1 cellular context compared by ENCODE assay signal in the genomic region with DNA sequence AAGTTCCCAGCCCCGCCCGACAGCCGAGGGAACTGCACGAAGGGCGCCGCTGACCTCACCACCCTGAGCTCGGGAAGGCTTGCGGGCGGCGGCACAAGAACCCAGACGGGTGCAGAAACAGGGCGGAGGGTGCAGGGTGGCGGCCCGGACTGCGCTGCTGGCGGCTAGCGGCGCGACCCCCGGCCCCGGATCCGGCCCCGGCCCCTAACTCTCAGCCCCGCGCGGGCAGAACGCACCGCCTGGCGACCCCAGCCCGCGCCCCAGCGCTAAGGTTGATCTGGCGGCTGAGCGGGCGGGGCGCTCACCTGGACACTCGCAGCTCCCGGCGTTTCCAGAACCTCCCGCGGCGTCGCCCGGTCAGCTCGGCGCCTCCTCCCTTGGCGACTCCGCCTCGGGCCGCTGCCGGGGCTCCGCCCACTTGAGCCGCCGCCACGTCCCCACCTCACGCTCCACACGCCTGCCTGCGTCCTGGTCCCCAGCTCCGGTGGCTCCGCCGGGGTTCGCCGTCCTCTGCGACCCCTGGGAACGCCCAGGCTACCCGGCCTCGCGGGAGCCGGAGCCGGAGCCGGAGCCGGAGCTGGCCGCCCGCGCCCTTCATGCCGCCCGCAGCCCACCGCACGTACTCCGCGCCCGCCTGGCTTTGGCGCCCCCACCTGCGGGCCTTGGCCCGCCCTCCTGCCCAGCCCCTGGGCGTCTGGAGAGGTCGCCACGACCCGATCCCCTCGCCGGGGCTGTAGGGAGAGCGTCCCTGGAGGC.
TF ChIP-seq lines count a peak whose summit lies in the region.

A gene (minus strand): TSS at position 369 of the 756 bp plus-strand sequence. CDS start 9,227 bp downstream, outside the sequence.

TF ChIP-seq in K562, 482 proteins besides CTCF, POLR2A, EP300 and RAD21 (continued from another document and continues in another):
- TF ChIP-seq, protein P1, sequence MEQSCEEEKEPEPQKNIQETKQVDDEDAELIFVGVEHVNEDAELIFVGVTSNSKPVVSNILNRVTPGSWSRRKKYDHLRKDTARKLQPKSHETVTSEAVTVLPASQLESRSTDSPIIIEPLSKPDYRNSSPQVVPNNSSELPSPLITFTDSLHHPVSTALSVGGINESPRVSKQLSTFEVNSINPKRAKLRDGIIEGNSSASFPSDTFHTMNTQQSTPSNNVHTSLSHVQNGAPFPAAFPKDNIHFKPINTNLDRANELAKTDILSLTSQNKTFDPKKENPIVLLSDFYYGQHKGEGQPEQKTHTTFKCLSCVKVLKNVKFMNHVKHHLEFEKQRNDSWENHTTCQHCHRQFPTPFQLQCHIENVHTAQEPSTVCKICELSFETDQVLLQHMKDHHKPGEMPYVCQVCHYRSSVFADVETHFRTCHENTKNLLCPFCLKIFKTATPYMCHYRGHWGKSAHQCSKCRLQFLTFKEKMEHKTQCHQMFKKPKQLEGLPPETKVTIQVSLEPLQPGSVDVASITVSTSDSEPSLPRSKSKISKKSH (CRISPR knock-in tag; IDR thresholded peaks at IDR 0.05), result no peak
- TF ChIP-seq ZNF384 (IDR thresholded peaks at IDR 0.05; ENCODE audit: low read depth, low read length), result no peak
- TF ChIP-seq, protein P2, sequence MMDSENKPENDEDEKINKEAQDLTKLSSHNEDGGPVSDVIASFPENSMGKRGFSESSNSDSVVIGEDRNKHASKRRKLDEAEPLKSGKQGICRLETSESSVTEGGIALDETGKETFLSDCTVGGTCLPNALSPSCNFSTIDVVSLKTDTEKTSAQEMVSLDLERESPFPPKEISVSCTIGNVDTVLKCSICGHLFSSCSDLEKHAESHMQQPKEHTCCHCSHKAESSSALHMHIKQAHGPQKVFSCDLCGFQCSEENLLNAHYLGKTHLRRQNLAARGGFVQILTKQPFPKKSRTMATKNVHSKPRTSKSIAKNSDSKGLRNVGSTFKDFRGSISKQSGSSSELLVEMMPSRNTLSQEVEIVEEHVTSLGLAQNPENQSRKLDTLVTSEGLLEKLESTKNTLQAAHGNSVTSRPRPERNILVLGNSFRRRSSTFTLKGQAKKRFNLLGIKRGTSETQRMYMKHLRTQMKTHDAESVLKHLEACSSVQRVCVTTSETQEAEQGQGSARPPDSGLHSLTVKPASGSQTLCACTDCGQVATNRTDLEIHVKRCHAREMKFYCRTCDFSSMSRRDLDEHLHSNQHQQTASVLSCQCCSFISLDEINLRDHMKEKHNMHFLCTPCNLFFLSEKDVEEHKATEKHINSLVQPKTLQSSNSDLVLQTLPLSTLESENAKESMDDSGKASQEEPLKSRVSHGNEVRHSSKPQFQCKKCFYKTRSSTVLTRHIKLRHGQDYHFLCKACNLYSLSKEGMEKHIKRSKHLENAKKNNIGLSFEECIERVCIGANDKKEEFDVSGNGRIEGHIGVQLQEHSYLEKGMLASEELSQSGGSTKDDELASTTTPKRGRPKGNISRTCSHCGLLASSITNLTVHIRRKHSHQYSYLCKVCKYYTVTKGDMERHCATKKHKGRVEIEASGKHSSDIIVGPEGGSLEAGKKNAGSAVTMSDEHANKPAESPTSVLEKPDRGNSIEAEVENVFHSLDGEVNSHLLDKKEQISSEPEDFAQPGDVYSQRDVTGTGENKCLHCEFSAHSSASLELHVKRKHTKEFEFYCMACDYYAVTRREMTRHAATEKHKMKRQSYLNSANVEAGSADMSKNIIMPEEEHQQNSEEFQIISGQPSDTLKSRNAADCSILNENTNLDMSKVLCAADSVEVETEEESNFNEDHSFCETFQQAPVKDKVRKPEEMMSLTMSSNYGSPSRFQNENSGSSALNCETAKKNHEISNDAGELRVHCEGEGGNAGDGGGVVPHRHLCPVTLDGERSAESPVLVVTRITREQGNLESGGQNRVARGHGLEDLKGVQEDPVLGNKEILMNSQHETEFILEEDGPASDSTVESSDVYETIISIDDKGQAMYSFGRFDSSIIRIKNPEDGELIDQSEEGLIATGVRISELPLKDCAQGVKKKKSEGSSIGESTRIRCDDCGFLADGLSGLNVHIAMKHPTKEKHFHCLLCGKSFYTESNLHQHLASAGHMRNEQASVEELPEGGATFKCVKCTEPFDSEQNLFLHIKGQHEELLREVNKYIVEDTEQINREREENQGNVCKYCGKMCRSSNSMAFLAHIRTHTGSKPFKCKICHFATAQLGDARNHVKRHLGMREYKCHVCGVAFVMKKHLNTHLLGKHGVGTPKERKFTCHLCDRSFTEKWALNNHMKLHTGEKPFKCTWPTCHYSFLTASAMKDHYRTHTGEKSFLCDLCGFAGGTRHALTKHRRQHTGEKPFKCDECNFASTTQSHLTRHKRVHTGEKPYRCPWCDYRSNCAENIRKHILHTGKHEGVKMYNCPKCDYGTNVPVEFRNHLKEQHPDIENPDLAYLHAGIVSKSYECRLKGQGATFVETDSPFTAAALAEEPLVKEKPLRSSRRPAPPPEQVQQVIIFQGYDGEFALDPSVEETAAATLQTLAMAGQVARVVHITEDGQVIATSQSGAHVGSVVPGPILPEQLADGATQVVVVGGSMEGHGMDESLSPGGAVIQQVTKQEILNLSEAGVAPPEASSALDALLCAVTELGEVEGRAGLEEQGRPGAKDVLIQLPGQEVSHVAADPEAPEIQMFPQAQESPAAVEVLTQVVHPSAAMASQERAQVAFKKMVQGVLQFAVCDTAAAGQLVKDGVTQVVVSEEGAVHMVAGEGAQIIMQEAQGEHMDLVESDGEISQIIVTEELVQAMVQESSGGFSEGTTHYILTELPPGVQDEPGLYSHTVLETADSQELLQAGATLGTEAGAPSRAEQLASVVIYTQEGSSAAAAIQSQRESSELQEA (IDR thresholded peaks at IDR 0.05; ENCODE audit: low read depth), result no peak
- TF ChIP-seq, protein P3, sequence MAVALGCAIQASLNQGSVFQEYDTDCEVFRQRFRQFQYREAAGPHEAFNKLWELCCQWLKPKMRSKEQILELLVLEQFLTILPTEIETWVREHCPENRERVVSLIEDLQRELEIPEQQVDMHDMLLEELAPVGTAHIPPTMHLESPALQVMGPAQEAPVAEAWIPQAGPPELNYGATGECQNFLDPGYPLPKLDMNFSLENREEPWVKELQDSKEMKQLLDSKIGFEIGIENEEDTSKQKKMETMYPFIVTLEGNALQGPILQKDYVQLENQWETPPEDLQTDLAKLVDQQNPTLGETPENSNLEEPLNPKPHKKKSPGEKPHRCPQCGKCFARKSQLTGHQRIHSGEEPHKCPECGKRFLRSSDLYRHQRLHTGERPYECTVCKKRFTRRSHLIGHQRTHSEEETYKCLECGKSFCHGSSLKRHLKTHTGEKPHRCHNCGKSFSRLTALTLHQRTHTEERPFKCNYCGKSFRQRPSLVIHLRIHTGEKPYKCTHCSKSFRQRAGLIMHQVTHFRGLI (CRISPR knock-in tag; IDR thresholded peaks at IDR 0.05), result no peak
- TF ChIP-seq, protein P4, sequence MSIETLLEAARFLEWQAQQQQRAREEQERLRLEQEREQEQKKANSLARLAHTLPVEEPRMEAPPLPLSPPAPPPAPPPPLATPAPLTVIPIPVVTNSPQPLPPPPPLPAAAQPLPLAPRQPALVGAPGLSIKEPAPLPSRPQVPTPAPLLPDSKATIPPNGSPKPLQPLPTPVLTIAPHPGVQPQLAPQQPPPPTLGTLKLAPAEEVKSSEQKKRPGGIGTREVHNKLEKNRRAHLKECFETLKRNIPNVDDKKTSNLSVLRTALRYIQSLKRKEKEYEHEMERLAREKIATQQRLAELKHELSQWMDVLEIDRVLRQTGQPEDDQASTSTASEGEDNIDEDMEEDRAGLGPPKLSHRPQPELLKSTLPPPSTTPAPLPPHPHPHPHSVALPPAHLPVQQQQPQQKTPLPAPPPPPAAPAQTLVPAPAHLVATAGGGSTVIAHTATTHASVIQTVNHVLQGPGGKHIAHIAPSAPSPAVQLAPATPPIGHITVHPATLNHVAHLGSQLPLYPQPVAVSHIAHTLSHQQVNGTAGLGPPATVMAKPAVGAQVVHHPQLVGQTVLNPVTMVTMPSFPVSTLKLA (conservative IDR thresholded peaks at IDR 0.05), result peak in 1 of 2 experiments; percentile 45; a peak in 1 of 4 replicates
- no peak for TF ChIP-seq TEAD2 (tag; IDR thresholded peaks at IDR 0.05)
- TF ChIP-seq POLR2AphosphoS2 (IDR thresholded peaks at IDR 0.05; ENCODE audit: low read length), result no peak
- TF ChIP-seq, protein P5, sequence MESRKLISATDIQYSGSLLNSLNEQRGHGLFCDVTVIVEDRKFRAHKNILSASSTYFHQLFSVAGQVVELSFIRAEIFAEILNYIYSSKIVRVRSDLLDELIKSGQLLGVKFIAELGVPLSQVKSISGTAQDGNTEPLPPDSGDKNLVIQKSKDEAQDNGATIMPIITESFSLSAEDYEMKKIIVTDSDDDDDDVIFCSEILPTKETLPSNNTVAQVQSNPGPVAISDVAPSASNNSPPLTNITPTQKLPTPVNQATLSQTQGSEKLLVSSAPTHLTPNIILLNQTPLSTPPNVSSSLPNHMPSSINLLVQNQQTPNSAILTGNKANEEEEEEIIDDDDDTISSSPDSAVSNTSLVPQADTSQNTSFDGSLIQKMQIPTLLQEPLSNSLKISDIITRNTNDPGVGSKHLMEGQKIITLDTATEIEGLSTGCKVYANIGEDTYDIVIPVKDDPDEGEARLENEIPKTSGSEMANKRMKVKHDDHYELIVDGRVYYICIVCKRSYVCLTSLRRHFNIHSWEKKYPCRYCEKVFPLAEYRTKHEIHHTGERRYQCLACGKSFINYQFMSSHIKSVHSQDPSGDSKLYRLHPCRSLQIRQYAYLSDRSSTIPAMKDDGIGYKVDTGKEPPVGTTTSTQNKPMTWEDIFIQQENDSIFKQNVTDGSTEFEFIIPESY (CRISPR knock-in tag; IDR thresholded peaks at IDR 0.05), result no peak
- no peak for TF ChIP-seq ILF3 (IDR thresholded peaks at IDR 0.05; ENCODE audit: borderline replicate concordance)
- TF ChIP-seq SIN3A (IDR thresholded peaks at IDR 0.05; ENCODE audit: borderline replicate concordance in 2 of 2, control insufficient read depth in 1 of 2, low read depth in 2 of 2, low read length in 2 of 2), result no peak
- TF ChIP-seq, protein P6, sequence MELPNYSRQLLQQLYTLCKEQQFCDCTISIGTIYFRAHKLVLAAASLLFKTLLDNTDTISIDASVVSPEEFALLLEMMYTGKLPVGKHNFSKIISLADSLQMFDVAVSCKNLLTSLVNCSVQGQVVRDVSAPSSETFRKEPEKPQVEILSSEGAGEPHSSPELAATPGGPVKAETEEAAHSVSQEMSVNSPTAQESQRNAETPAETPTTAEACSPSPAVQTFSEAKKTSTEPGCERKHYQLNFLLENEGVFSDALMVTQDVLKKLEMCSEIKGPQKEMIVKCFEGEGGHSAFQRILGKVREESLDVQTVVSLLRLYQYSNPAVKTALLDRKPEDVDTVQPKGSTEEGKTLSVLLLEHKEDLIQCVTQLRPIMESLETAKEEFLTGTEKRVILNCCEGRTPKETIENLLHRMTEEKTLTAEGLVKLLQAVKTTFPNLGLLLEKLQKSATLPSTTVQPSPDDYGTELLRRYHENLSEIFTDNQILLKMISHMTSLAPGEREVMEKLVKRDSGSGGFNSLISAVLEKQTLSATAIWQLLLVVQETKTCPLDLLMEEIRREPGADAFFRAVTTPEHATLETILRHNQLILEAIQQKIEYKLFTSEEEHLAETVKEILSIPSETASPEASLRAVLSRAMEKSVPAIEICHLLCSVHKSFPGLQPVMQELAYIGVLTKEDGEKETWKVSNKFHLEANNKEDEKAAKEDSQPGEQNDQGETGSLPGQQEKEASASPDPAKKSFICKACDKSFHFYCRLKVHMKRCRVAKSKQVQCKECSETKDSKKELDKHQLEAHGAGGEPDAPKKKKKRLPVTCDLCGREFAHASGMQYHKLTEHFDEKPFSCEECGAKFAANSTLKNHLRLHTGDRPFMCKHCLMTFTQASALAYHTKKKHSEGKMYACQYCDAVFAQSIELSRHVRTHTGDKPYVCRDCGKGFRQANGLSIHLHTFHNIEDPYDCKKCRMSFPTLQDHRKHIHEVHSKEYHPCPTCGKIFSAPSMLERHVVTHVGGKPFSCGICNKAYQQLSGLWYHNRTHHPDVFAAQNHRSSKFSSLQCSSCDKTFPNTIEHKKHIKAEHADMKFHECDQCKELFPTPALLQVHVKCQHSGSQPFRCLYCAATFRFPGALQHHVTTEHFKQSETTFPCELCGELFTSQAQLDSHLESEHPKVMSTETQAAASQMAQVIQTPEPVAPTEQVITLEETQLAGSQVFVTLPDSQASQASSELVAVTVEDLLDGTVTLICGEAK (IDR thresholded peaks at IDR 0.05), result 0 out of 2 replicates have a peak, but pooled peaks have one; percentile 4
- TF ChIP-seq, protein P6 (CRISPR knock-in tag; IDR thresholded peaks at IDR 0.05), result no peak
- TF ChIP-seq KLF10 (CRISPR knock-in tag; IDR thresholded peaks at IDR 0.05), result no peak
- TF ChIP-seq, protein P7, sequence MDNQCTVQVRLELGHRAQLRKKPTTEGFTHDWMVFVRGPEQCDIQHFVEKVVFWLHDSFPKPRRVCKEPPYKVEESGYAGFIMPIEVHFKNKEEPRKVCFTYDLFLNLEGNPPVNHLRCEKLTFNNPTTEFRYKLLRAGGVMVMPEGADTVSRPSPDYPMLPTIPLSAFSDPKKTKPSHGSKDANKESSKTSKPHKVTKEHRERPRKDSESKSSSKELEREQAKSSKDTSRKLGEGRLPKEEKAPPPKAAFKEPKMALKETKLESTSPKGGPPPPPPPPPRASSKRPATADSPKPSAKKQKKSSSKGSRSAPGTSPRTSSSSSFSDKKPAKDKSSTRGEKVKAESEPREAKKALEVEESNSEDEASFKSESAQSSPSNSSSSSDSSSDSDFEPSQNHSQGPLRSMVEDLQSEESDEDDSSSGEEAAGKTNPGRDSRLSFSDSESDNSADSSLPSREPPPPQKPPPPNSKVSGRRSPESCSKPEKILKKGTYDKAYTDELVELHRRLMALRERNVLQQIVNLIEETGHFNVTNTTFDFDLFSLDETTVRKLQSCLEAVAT (IDR thresholded peaks at IDR 0.05), result no peak
